Comparison of ENCODE assay signal across 1 cellular context in the genomic region with DNA sequence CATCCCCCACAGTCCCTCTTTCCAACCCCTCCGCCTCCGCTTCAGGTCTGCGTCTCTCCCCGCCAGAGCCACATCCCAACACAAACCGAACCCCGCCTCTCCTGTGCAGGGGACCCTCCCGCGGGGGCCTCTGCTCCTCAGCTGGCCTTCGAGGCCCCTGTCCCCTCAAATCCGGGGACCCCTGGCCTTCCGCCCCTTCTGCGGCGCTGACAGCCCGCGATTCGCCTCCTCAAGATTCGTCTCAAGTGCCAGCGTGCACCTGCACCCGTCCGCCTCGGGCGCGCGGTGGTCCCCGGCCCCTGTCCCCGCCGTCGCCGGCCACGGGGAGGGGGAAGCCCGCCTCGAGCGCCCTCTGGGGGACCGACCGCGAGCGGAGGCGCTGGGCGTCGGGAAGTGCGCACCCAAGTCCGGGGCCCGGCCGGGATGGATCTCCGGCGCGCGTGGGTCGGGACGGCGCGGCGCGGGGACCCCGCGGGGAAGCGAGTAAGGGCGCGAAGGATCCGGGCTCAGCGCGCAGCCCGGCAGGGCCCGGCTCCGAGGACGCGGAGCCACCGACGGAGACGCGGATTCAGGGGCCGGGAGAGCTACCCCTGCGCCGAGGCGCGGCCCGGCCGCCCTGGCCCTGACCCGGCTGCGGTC.
TF ChIP-seq lines count a peak whose summit lies in the region.

No MANE protein-coding gene starts in this region.

TF ChIP-seq in endothelial cell of umbilical vein, 7 proteins besides CTCF, POLR2A, EP300 and RAD21:
- no peak for TF ChIP-seq POLR2AphosphoS5 (IDR thresholded peaks at IDR 0.05; ENCODE audit: insufficient read depth, low read depth, low read length)
- no peak for TF ChIP-seq MYC (IDR thresholded peaks at IDR 0.05; ENCODE audit: low read depth, low read length)
- TF ChIP-seq MAX (IDR thresholded peaks at IDR 0.05; ENCODE audit: insufficient read depth, insufficient read length) = no peak
- TF ChIP-seq FOS (IDR thresholded peaks at IDR 0.05; ENCODE audit: borderline replicate concordance, insufficient read depth, low read length) = no peak
- no peak for TF ChIP-seq GATA2 (IDR thresholded peaks at IDR 0.05; ENCODE audit: insufficient read depth, insufficient read length, low read depth, low read length)
- TF ChIP-seq EZH2 (IDR thresholded peaks at IDR 0.05; ENCODE audit: borderline replicate concordance, low read depth, low read length, severe bottlenecking) = peak; percentile 37
- no peak for TF ChIP-seq JUN (IDR thresholded peaks at IDR 0.05; ENCODE audit: borderline replicate concordance, insufficient read depth, insufficient read length, low read depth)
